8 cellular contexts compared by ENCODE assay signal in genomic region chr16:24729967-24730815, GRCh38. TPM values are rescaled to one million over a fixed set of nuclear protein-coding genes. Genes with fewer than 3 reads are reported as not detected.
DNase-seq lines count a peak whose midpoint lies in the region; ATAC-seq and TF ChIP-seq lines count a peak whose summit lies in the region.

No MANE protein-coding gene starts in this region.

- ATAC-seq in HG03439 (IDR thresholded peaks at IDR 0.05; ENCODE audit: unreplicated experiment) (peak; percentile 35), WTC11 (peak; percentile 38), memory B cell (ENCODE audit: low read depth) (no peak)
- no peak for ATAC-seq in stimulated activated naive CD8-positive, alpha-beta T cell treated with anti-CD3 and anti-CD28 coated beads, Interleukin-15, amount 100 ng/mL, for 72 hours

- H3K36me3 Mint-ChIP-seq in WTC11 (peaks cover 33% of the 10 kb centered on the region), memory B cell (peaks cover 15% of the 10 kb centered on the region)

- no peak for TF ChIP-seq CTCF in WTC11 (IDR thresholded peaks at IDR 0.05)

- CTCF ChIA-PET in WTC11 (lab: Charles Lee) = interaction anchor here (0.7 kb wide), 2 partner anchors 46 to 191 kb away, joined by 3 to 6 read pairs; partner anchors contain the start of gene RBBP6

- H3K4me1 Mint-ChIP-seq in WTC11 (peaks cover 50% of the 10 kb centered on the region), memory B cell (peaks cover 25% of the 10 kb centered on the region)
- H3K4me1 Mint-ChIP-seq in stimulated activated naive CD8-positive, alpha-beta T cell treated with anti-CD3 and anti-CD28 coated beads, Interleukin-15, amount 100 ng/mL, for 72 hours = peaks cover 46% of the 10 kb centered on the region

- H3K4me3 Mint-ChIP-seq in WTC11 (peak overlapping the region; percentile 99), memory B cell (peak overlapping the region; percentile 95)
- peak overlapping the region; percentile 93 to 96 for H3K4me3 Mint-ChIP-seq in stimulated activated naive CD8-positive, alpha-beta T cell treated with anti-CD3 and anti-CD28 coated beads, Interleukin-15, amount 100 ng/mL, for 72 hours

- POLR2A ChIA-PET in WTC11 (lab: Charles Lee) = interaction anchor here (0.7 to 1.1 kb wide), 3 partner anchors 14 to 651 kb away, joined by 6 read pairs; partner anchors contain the start of gene RBBP6

- H3K27me3 Mint-ChIP-seq in WTC11 (ENCODE audit: low read depth) (no peaks in the 10 kb centered on the region), memory B cell (no peaks in the 10 kb centered on the region)
- H3K27me3 Mint-ChIP-seq in stimulated activated naive CD8-positive, alpha-beta T cell treated with anti-CD3 and anti-CD28 coated beads, Interleukin-15, amount 100 ng/mL, for 72 hours = no peaks in the 10 kb centered on the region

- H3K9me3 Mint-ChIP-seq in WTC11 = no peaks in the 10 kb centered on the region
- H3K9me3 Mint-ChIP-seq in memory B cell = no peaks in the 10 kb centered on the region
- no peaks in the 10 kb centered on the region for H3K9me3 Mint-ChIP-seq in stimulated activated naive CD8-positive, alpha-beta T cell treated with anti-CD3 and anti-CD28 coated beads, Interleukin-15, amount 100 ng/mL, for 72 hours

- DNase-seq in NCI-H1417 (lab: John Stamatoyannopoulos, UW) (peak; percentile 11 to 68 (median 66)), NCI-H1417 treated with DMSO at 0.1 percent for 48 hours (lab: John Stamatoyannopoulos, UW) (no peak), WTC11 (ENCODE audit: low spot score) (peak; percentile 30), dermis blood vessel endothelial cell (peak; percentile 39), memory B cell (ENCODE audit: low spot score in 2 of 2) (no peak), pons (ENCODE audit: low spot score) (no peak)
- DNase-seq in stimulated activated naive CD8-positive, alpha-beta T cell treated with anti-CD3 and anti-CD28 coated beads, Interleukin-15, amount 100 ng/mL, for 72 hours = peak in 1 of 2 donors; percentile 11

- H3K27ac Mint-ChIP-seq in WTC11 (peak overlapping the region; percentile 99), memory B cell (peak overlapping the region; percentile 96)
- H3K27ac Mint-ChIP-seq in stimulated activated naive CD8-positive, alpha-beta T cell treated with anti-CD3 and anti-CD28 coated beads, Interleukin-15, amount 100 ng/mL, for 72 hours = peak overlapping the region; percentile 96 to 99

TF ChIP-seq in WTC11, 78 proteins besides CTCF, POLR2A, EP300 and RAD21:
- no peak for TF ChIP-seq AR (CRISPR knock-in tag; IDR thresholded peaks at IDR 0.05)
- TF ChIP-seq JAZF1 (CRISPR knock-in tag; IDR thresholded peaks at IDR 0.05) = no peak
- TF ChIP-seq TP53 (CRISPR knock-in tag; IDR thresholded peaks at IDR 0.05) = 0 out of 2 replicates have a peak, but pooled peaks have one; percentile 5
- no peak for TF ChIP-seq RORB (CRISPR knock-in tag; IDR thresholded peaks at IDR 0.05)

RNA-seq across cellular contexts. Expression of gene TNRC6A, which starts 0.7 kb away (rescaled TPM):
- 76.8 to 86.3 TPM (median 77.4 TPM) in 3 replicates for total RNA-seq in WTC11 (2021)
- 31.4 and 47.1 TPM in 2 replicates for total RNA-seq in dermis blood vessel endothelial cell

Comparison
In these comparisons a context has a peak if more than half of its experiments do, and no peak if none do; other contexts are left out.
1. DNase-seq: peak in NCI-H1417 (3 of 3), WTC11 (single experiment) and dermis blood vessel endothelial cell (single experiment); none in NCI-H1417 treated with DMSO at 0.1 percent for 48 hours (single experiment), memory B cell (0 of 2) and pons (single experiment).
2. ATAC-seq: peak in HG03439 (single experiment) and WTC11 (single experiment); none in memory B cell (single experiment) and stimulated activated naive CD8-positive, alpha-beta T cell treated with anti-CD3 and anti-CD28 coated beads, Interleukin-15, amount 100 ng/mL, for 72 hours (single experiment).
3. Peak in every context shown above with its lines, with median percentiles within 50 percentile points of each other: H3K27ac Mint-ChIP-seq and H3K4me3 Mint-ChIP-seq.